1 cellular context compared by ENCODE assay signal in the genomic region with DNA sequence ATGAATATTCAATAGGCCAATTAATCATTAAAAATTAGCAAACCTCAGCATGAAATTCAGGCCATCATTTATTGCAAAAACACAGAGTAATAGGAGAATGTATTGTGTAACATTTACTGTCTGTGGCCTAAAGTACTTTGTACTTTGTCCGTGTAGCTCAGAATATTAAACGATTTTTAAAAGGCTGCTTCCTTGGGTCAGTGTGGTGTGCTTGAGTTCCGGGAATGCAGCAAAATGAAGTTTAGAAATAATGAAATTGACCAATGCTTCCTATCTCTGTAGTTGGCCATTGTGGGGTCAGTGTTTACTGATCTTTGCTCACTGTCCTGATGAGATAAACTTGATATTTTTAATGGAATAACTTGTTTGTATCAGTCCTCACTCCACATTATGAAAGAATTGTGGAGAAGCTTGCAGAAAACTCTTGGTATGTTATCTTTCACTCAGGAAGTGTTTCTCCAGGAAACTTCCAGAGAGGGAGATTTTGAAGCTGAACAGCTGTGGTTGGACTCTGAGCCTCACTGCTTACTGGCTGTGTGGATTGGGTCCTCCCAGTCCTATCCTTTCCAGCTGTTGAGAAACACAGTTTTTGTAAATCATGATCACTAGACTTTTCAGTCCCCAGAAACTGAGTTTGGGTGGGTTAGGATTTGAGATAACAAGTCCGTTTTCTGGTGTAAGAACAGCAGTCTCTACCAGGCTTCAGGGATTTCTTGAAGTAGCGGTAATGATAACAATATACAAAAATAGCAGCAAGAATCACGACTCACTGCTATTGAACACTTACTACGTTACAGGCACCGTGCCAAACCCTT.
TF ChIP-seq lines count a peak whose summit lies in the region.

No MANE protein-coding gene starts in this region.

TF ChIP-seq in GM23338, 12 proteins besides CTCF, POLR2A, EP300 and RAD21 (continued from another document):
- TF ChIP-seq ETS1 (IDR thresholded peaks at IDR 0.05) (no peak), CREB1 (CRISPR knock-in tag; IDR thresholded peaks at IDR 0.05; ENCODE audit: low read depth) (no peak)
